In the genomic region with DNA sequence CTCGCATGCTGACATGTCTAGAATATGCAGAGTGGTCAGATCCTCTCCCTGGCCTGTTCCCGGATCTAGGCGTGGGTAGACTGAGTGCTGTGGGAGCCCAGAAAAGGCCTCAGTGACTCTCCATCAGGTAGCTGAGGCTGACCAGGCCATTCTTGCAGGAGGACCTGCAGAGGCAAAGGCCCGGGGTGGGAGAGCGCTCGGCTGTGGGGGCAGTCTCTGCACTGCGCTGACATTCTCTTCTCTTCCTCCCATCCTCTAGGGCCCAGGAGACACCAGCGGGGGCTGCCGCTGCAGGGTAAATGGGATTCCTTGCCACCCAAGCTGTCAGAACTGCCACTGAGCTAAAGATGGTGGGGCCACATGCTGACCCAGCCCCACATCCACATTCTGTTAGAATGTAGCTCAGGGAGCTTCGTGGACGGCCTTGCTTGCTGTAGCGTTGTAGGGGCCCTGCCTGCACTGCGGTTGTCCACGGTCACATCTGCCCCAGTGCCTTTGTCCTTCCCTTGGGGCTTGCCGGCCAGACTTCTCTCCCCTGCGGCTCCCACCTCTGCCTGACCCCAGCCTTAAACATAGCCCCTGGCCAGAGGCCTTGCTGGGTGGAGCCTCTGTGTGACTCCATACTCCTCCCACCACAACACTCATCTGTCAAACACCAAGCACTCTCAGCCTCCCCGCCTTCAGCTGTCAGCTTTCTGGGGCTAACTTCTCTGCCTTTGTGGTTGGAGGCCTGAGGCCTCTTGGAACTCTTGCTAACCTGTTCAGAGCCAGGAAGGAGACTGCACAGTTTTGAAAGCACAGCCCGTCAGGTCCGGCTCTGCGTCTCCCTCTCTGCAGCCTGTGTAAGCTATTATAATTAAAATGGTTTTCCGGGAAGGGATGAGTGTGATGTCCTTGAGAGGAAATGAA, we compare ENCODE assay signal across 16 cellular contexts. TPM values are rescaled to one million over a fixed set of nuclear protein-coding genes. Genes with fewer than 3 reads are reported as not detected.
A peak's percentile ranks its signal among the peaks of the same experiment; 100 is the strongest.
DNase-seq lines count a peak whose midpoint lies in the region; ATAC-seq, FAIRE-seq and TF ChIP-seq lines count a peak whose summit lies in the region.
"Had no signal": no experiment of that assay in that cellular context is flagged by ENCODE, and none has a peak within 500 bp of the region (broad histone marks: within the 10 kb centered on the region; RNA-seq: fewer than 3 reads in every experiment).

No MANE protein-coding gene starts in this region.

- no peak overlapping the region for H3K4me2 ChIP-seq in A549
- H3K4me2 ChIP-seq: smooth muscle cell had no signal

- H3K9me3 ChIP-seq in A549 = no peaks in the 10 kb centered on the region
- H3K9me3 ChIP-seq: esophagus muscularis mucosa, SJCRH30 had no signal

- FAIRE-seq in A549 (lab: Jason Lieb, UNC) = no peak

- no peak for TF ChIP-seq POLR2A in A549 (IDR thresholded peaks at IDR 0.05; ENCODE audit: low read length)

- H3K4me1 ChIP-seq in A549 = peaks cover 16% of the 10 kb centered on the region
- H3K4me1 ChIP-seq: SJCRH30 had no signal

- no peak for ATAC-seq in A549
- no peak for ATAC-seq in HG02623 (IDR thresholded peaks at IDR 0.05; ENCODE audit: unreplicated experiment)
- ATAC-seq in GM19035 (IDR thresholded peaks at IDR 0.05; ENCODE audit: unreplicated experiment) = no peak
- no peak for ATAC-seq in GM21737 (IDR thresholded peaks at IDR 0.05; ENCODE audit: unreplicated experiment)

- WGBS in A549 (ENCODE audit: missing lambda C conversion rate) = 91% methylated on average over 20 of the region's 21 CpGs

- no peak overlapping the region for H3K4me3 ChIP-seq in A549
- H3K4me3 ChIP-seq: esophagus muscularis mucosa, SJCRH30, smooth muscle cell had no signal

- TF ChIP-seq RAD21 in A549 (conservative IDR thresholded peaks at IDR 0.05 in 1 of 2, IDR thresholded peaks at IDR 0.05 in 1 of 2) = no peak

- CTCF ChIA-PET in A549 (lab: Yijun Ruan, JAX) = interaction anchor here (0.6 to 28.5 kb wide), 27 partner anchors 10 to 583 kb away, joined by 3 to 1229 read pairs (median 7); a partner anchor contains a TSS
- CTCF ChIA-PET in GM10248 (lab: Yijun Ruan, JAX) = interaction anchor here (1.0 to 3.2 kb wide), 3 partner anchors 8 to 75 kb away, joined by 3 to 15 read pairs (median 9); no protein-coding TSS in a partner anchor

- POLR2A ChIA-PET in A549 (lab: Yijun Ruan, JAX) (interaction anchor here (0.8 to 2.2 kb wide), 3 partner anchors 50 to 83 kb away, joined by 3 to 8 read pairs (median 4); a partner anchor contains a TSS), GM10248 (lab: Yijun Ruan, JAX) (no interaction called here)

- DNase-seq in A549 (ENCODE audit: low read depth in 1 of 2, low spot score in 1 of 2) (no peak), GM10248 (ENCODE audit: extremely low spot score) (peak; percentile 10), amniotic epithelial cell (ENCODE audit: low read depth) (peak; percentile 51), mesenteric fat pad (ENCODE audit: low spot score) (peak; percentile 64), GM19238 (ENCODE audit: insufficient read length, low spot score) (no peak)
- DNase-seq: COR-L47; naive thymus-derived CD4-positive, alpha-beta T cell; NCI-H1436; NCI-H69; SJCRH30; stimulated activated CD4-positive, alpha-beta T cell treated with anti-CD3 and anti-CD28 coated beads, Interleukin-4, amount 100 ng/mL, for 4 hours had no signal

- H3K27ac ChIP-seq in A549 = peak overlapping the region; percentile 19 to 41; a peak in 4 of 6 replicates
- H3K27ac ChIP-seq: esophagus muscularis mucosa, SJCRH30 had no signal

- TF ChIP-seq EP300 in A549 (IDR thresholded peaks at IDR 0.05) = no peak

- TF ChIP-seq CTCF in A549 (IDR thresholded peaks at IDR 0.05) (no peak), GM10248 (IDR thresholded peaks at IDR 0.05; ENCODE audit: control extremely low read depth, extremely low read depth, low read depth, missing control alignments) (no peak)

TF ChIP-seq in A549, 52 proteins besides CTCF, POLR2A, EP300 and RAD21:
- TF ChIP-seq EHMT2 (IDR thresholded peaks at IDR 0.05; ENCODE audit: low read depth) (no peak), NPAS2 (CRISPR knock-in tag; IDR thresholded peaks at IDR 0.05; ENCODE audit: borderline replicate concordance) (no peak)
- TF ChIP-seq, protein P1, sequence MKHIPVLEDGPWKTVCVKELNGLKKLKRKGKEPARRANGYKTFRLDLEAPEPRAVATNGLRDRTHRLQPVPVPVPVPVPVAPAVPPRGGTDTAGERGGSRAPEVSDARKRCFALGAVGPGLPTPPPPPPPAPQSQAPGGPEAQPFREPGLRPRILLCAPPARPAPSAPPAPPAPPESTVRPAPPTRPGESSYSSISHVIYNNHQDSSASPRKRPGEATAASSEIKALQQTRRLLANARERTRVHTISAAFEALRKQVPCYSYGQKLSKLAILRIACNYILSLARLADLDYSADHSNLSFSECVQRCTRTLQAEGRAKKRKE (CRISPR knock-in tag; IDR thresholded peaks at IDR 0.05; ENCODE audit: low read depth) = no peak

RNA-seq across cellular contexts. Expression of a gene that starts 22.2 kb away (rescaled TPM):
- polyA plus RNA-seq in A549 (2011; rRNA removed) (222 and 239 TPM in 2 replicates), A549 (2017; fragmentation: RNase III; extraction: RNeasy Plus Mini Kit Qiagen cat#74134 plus additional on column Dnase treatment) (105 to 117 TPM (median 112 TPM) in 3 replicates)
- polyA plus RNA-seq in A549 (2012; cell fraction: cytosol; rRNA removed) = 142 and 173 TPM in 2 replicates
- polyA plus RNA-seq in A549 (2012; cell fraction: nucleus; rRNA removed) = 254 and 311 TPM in 2 replicates
- 186 and 187 TPM in 2 replicates for polyA minus RNA-seq in A549 (2011; rRNA and poly(A)+ RNA removed)
- total RNA-seq in mesenteric fat pad = 60.1 TPM

RNA-seq across cellular contexts. Expression of a gene that starts 32.0 kb away (rescaled TPM):
- polyA plus RNA-seq in A549 (2011; rRNA removed) = 43.4 and 53.9 TPM in 2 replicates
- 36.6 and 40.3 TPM in 2 replicates for polyA plus RNA-seq in A549 (2012; cell fraction: cytosol; rRNA removed)
- polyA plus RNA-seq in A549 (2012; cell fraction: nucleus; rRNA removed) = 22.8 and 27.9 TPM in 2 replicates
- polyA plus RNA-seq in A549 (2017; fragmentation: RNase III; extraction: RNeasy Plus Mini Kit Qiagen cat#74134 plus additional on column Dnase treatment) = 24.5 to 28.0 TPM (median 27.7 TPM) in 3 replicates
- 79.0 and 91.9 TPM in 2 replicates for polyA minus RNA-seq in A549 (2011; rRNA and poly(A)+ RNA removed)
- 47.0 TPM for total RNA-seq in mesenteric fat pad

RNA-seq across cellular contexts. Expression of a gene that starts 49.8 kb away (rescaled TPM):
- polyA plus RNA-seq in A549 (2011; rRNA removed) (210 and 269 TPM in 2 replicates), A549 (2017; fragmentation: RNase III; extraction: RNeasy Plus Mini Kit Qiagen cat#74134 plus additional on column Dnase treatment) (28.4 to 39.8 TPM (median 34.0 TPM) in 3 replicates)
- polyA plus RNA-seq in A549 (2012; cell fraction: cytosol; rRNA removed) = 56.5 and 79.1 TPM in 2 replicates
- 68.7 and 90.7 TPM in 2 replicates for polyA plus RNA-seq in A549 (2012; cell fraction: nucleus; rRNA removed)
- 224 and 268 TPM in 2 replicates for polyA minus RNA-seq in A549 (2011; rRNA and poly(A)+ RNA removed)
- 9.4 TPM for total RNA-seq in mesenteric fat pad

Comparison
In these comparisons a context has a peak if more than half of its experiments do, and no peak if none do; other contexts are left out.
1. DNase-seq: peak in GM10248 (single experiment), amniotic epithelial cell (single experiment) and mesenteric fat pad (single experiment); none in A549 (0 of 2) and GM19238 (single experiment).